ENCODE assay signal across 1 cellular context in the genomic region with DNA sequence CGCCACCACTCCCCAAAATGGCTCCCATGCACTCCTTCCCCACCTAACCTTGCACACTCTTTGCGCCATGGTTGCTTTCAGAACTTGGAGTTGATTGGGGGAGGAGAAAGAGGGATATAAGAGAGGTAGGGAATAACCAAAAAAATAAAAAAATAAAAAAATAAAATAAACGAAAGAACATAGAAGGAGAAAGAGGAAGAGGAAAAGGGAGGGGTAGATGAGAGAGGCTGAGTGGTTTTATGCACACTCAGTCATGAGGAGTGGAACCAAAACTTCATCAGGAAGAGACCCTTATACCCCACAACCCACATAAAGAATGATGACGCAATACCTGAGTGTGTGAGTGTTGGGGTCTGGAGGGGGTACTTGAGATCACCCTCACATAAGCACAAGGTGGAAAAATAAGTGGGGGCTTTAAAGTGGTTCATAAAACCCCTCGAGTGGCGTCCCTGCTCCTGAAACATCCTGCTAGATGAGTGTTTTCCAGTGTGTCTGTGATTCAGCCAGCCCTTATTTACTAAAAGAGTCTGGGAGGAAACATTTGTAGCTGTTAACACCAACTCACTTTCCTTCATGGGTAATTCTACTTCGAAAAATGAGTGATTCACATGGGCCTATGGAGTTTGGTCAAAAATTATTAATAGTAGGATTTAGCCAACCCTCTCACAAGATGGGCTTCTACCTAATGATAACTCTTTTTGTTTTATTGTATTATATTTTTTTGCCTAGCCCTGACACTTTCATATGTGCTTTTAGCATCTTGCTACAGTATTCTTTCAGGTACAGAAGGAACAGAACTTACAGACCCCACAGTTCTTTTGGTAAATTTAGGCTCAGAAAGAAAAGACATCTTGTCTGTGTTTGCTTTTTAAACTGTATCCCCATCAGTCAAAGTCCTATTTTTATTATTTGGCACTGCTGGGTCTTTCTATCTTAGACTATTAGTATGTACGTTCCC.
TF ChIP-seq lines count a peak whose summit lies in the region.

No MANE protein-coding gene starts in this region.

TF ChIP-seq in H1, 55 proteins besides CTCF, POLR2A, EP300 and RAD21:
- TF ChIP-seq, protein P1, sequence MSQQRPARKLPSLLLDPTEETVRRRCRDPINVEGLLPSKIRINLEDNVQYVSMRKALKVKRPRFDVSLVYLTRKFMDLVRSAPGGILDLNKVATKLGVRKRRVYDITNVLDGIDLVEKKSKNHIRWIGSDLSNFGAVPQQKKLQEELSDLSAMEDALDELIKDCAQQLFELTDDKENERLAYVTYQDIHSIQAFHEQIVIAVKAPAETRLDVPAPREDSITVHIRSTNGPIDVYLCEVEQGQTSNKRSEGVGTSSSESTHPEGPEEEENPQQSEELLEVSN (IDR thresholded peaks at IDR 0.05), result no peak
- peak; percentile 80 for TF ChIP-seq CEBPB (IDR thresholded peaks at IDR 0.05; ENCODE audit: low read depth, low read length)
- TF ChIP-seq SIX5 (IDR thresholded peaks at IDR 0.05; ENCODE audit: low read depth, low read length), result no peak
